In the genomic region with DNA sequence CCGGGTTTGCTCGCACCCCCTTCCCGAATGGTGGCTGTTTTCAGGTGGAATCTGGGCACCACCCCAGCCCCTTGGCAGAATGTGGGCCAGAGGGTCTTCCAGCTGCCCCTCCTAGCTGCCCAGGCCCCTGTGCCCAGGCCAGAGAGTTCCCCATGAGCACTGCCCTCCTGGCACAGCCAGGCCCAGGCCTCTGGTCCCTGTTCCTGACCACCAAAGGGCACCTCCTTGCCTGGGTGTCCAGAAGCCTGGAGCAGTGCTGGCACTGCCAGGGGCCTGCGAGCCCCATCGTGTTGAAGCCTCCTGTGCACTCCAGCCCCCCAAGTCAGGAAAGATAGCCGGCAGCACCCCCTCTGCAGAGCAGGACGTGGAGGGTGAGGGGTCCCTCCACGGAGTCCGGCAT, we compare ENCODE assay signal across 19 cellular contexts. TPM values are rescaled to one million over a fixed set of nuclear protein-coding genes. Genes with fewer than 3 reads are reported as not detected.
A peak's percentile ranks its signal among the peaks of the same experiment; 100 is the strongest.
DNase-seq lines count a peak whose midpoint lies in the region; ATAC-seq and TF ChIP-seq lines count a peak whose summit lies in the region.
"Had no signal": no experiment of that assay in that cellular context is flagged by ENCODE, and none has a peak within 500 bp of the region (broad histone marks: within the 10 kb centered on the region; RNA-seq: fewer than 3 reads in every experiment).

No MANE protein-coding gene starts in this region.

- no peak overlapping the region for H2BK5ac ChIP-seq in trophoblast cell (ENCODE audit: low read depth, low read length, poor library complexity)

- no peak for TF ChIP-seq CTCF in dorsolateral prefrontal cortex (IDR thresholded peaks at IDR 0.05 in 54 of 56, conservative IDR thresholded peaks at IDR 0.05 in 2 of 56; ENCODE audit: low read depth in 1 of 56, partially characterized antibody in 56 of 56)

- H3K4me3 ChIP-seq in dorsolateral prefrontal cortex (no peak overlapping the region), trophoblast cell (ENCODE audit: low read depth, low read length) (no peak overlapping the region)
- H3K4me3 ChIP-seq: BLaER1, HAP-1 had no signal

- peaks cover 8% of the 10 kb centered on the region for H3K9me3 ChIP-seq in trophoblast cell (ENCODE audit: insufficient read depth, low read depth, low read length)
- H3K9me3 ChIP-seq: Caco-2, HAP-1 had no signal

- no peak overlapping the region for H3K9ac ChIP-seq in trophoblast cell (ENCODE audit: low read length)
- H3K9ac ChIP-seq: BLaER1 had no signal

- no peak for DNase-seq in dorsolateral prefrontal cortex
- no peak for DNase-seq in trophoblast cell
- DNase-seq in activated naive CD4-positive, alpha-beta T cell (lab: John Stamatoyannopoulos, UW): no peak
- DNase-seq: Caco-2; CD4-positive, CD25-positive, alpha-beta regulatory T cell; CD8-positive, alpha-beta T cell; DMS153; DND-41; GOT3; HFFc6 had no signal

- H3K18ac ChIP-seq in trophoblast cell (ENCODE audit: low read length): peak overlapping the region; percentile 17

- no peaks in the 10 kb centered on the region for H3K27me3 ChIP-seq in dorsolateral prefrontal cortex
- no peaks in the 10 kb centered on the region for H3K27me3 ChIP-seq in trophoblast cell (ENCODE audit: insufficient read depth, low read length)
- H3K27me3 ChIP-seq: BLaER1 had no signal

- no peak overlapping the region for H2BK120ac ChIP-seq in trophoblast cell (ENCODE audit: insufficient read depth, low read length, poor library complexity)

- no peak overlapping the region for H2AK5ac ChIP-seq in trophoblast cell (ENCODE audit: low read length)

- H3K23ac ChIP-seq in trophoblast cell (ENCODE audit: low read length): no peak overlapping the region

- H3K27ac ChIP-seq in angular gyrus (ENCODE audit: low read depth, low read length) (peak overlapping the region; percentile 30), dorsolateral prefrontal cortex (peak overlapping the region in 51 of 59 donors; percentile 6 to 99 (median 93)), trophoblast cell (ENCODE audit: low read depth, low read length) (no peak overlapping the region), temporal lobe (ENCODE audit: low read depth, low read length) (peak overlapping the region; percentile 95)
- H3K27ac ChIP-seq: 22Rv1, C4-2B had no signal

- H3K4ac ChIP-seq in trophoblast cell (ENCODE audit: low read depth, low read length): no peak overlapping the region

- no peak overlapping the region for H2AFZ ChIP-seq in trophoblast cell (ENCODE audit: insufficient read depth, low read length, poor library complexity)

- WGBS in trophoblast cell (ENCODE audit: extremely low coverage, insufficient coverage, insufficient read length): no CpG with 5 or more reads among the region's 9 CpGs

- H4K8ac ChIP-seq in trophoblast cell (ENCODE audit: low read depth, low read length): no peak overlapping the region

- no peak overlapping the region for H3K14ac ChIP-seq in trophoblast cell (ENCODE audit: low read length)

- H3K4me2 ChIP-seq in trophoblast cell (ENCODE audit: low read length): no peak overlapping the region
- H3K4me2 ChIP-seq: BLaER1 had no signal

- H3K4me1 ChIP-seq in trophoblast cell (ENCODE audit: control insufficient read depth in 1 of 2, insufficient read depth in 2 of 2, low read length in 2 of 2): no peaks in the 10 kb centered on the region
- H3K4me1 ChIP-seq: BLaER1, Caco-2, HAP-1 had no signal

- intact Hi-C loops in dorsolateral prefrontal cortex (cut with DNase I): no loop called here

- no peak overlapping the region for H2BK12ac ChIP-seq in trophoblast cell (ENCODE audit: low read length)

- no peak for ATAC-seq in GM18861 (IDR thresholded peaks at IDR 0.05; ENCODE audit: unreplicated experiment)
- ATAC-seq in HG03280 (IDR thresholded peaks at IDR 0.05; ENCODE audit: unreplicated experiment): no peak
- no peak for ATAC-seq in GM18498 (IDR thresholded peaks at IDR 0.05; ENCODE audit: unreplicated experiment)
- ATAC-seq: CD8-positive, alpha-beta T cell had no signal

- H4K91ac ChIP-seq in trophoblast cell (ENCODE audit: low read depth, low read length): no peak overlapping the region

- H4K12ac ChIP-seq in trophoblast cell (ENCODE audit: low read depth, low read length): no peak overlapping the region

- no peaks in the 10 kb centered on the region for H3K79me2 ChIP-seq in trophoblast cell (ENCODE audit: control insufficient read depth, insufficient read depth, low read length, poor library complexity)

- H3K79me1 ChIP-seq in trophoblast cell (ENCODE audit: low read length): no peaks in the 10 kb centered on the region

- H3K36me3 ChIP-seq in trophoblast cell (ENCODE audit: control insufficient read depth in 1 of 2, insufficient read depth in 2 of 2, low read length in 2 of 2): peaks cover 80 to 82% of the 10 kb centered on the region in 2 experiments

RNA-seq across cellular contexts. Expression of a gene that starts 23.4 kb away (rescaled TPM):
- total RNA-seq in dorsolateral prefrontal cortex: 10 to 100 TPM; 24.8 to 57.8 (median 38.6) TPM
- polyA plus RNA-seq in trophoblast cell (2013): 73.6 and 81.3 TPM in 2 replicates
- total RNA-seq in temporal lobe: 12.8 TPM

RNA-seq across cellular contexts. Expression of a gene that starts 35.7 kb away (rescaled TPM):
- total RNA-seq in dorsolateral prefrontal cortex: 100 to 1,000 TPM in 60 of 120 experiments, 10 to 100 TPM in 60; 61.2 to 152 (median 99.8) TPM
- polyA plus RNA-seq in trophoblast cell (2013): 33.3 and 34.5 TPM in 2 replicates
- 2.7 TPM for total RNA-seq in temporal lobe

RNA-seq across cellular contexts. Expression of a gene that starts 45.7 kb away (rescaled TPM):
- total RNA-seq in dorsolateral prefrontal cortex (1,000 to 10,000 TPM in 114 of 120 experiments, 100 to 1,000 TPM in 6; 863 to 1,554 (median 1,176) TPM), temporal lobe (1,871 TPM)
- 1,711 and 1,770 TPM in 2 replicates for polyA plus RNA-seq in trophoblast cell (2013)

Comparison
In these comparisons a context has a peak if more than half of its experiments do, and no peak if none do; other contexts are left out.
1. RNA of a gene that starts 35.7 kb away (total RNA-seq): 61.2 to 152 TPM in dorsolateral prefrontal cortex; 2.7 TPM in temporal lobe (single experiment); every median in the first group is over 10 times any median in the second.